1 cellular context compared by ENCODE assay signal in genomic region chr2:10300997-10301945, GRCh38.
TF ChIP-seq lines count a peak whose summit lies in the region.

No MANE protein-coding gene starts in this region.

TF ChIP-seq in HepG2, 621 proteins besides CTCF, POLR2A, EP300 and RAD21 (continues in another document):
- TF ChIP-seq ETV6 (CRISPR knock-in tag; conservative IDR thresholded peaks at IDR 0.05): 0 out of 2 replicates have a peak, but pooled peaks have one; percentile 17
- peak; percentile 94 for TF ChIP-seq ZC3H13 (CRISPR knock-in tag; IDR thresholded peaks at IDR 0.05)
- TF ChIP-seq ZNF292 (CRISPR knock-in tag; IDR thresholded peaks at IDR 0.05; ENCODE audit: borderline replicate concordance, low read depth): peak; percentile 94
- TF ChIP-seq SP5 (CRISPR knock-in tag; IDR thresholded peaks at IDR 0.05; ENCODE audit: borderline replicate concordance, low read depth): peak; percentile 70
- TF ChIP-seq IRF9 (CRISPR knock-in tag; IDR thresholded peaks at IDR 0.05; ENCODE audit: borderline replicate concordance): no peak; the same call in 1 of the 2 replicates
- TF ChIP-seq, protein P1, sequence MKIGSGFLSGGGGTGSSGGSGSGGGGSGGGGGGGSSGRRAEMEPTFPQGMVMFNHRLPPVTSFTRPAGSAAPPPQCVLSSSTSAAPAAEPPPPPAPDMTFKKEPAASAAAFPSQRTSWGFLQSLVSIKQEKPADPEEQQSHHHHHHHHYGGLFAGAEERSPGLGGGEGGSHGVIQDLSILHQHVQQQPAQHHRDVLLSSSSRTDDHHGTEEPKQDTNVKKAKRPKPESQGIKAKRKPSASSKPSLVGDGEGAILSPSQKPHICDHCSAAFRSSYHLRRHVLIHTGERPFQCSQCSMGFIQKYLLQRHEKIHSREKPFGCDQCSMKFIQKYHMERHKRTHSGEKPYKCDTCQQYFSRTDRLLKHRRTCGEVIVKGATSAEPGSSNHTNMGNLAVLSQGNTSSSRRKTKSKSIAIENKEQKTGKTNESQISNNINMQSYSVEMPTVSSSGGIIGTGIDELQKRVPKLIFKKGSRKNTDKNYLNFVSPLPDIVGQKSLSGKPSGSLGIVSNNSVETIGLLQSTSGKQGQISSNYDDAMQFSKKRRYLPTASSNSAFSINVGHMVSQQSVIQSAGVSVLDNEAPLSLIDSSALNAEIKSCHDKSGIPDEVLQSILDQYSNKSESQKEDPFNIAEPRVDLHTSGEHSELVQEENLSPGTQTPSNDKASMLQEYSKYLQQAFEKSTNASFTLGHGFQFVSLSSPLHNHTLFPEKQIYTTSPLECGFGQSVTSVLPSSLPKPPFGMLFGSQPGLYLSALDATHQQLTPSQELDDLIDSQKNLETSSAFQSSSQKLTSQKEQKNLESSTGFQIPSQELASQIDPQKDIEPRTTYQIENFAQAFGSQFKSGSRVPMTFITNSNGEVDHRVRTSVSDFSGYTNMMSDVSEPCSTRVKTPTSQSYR (CRISPR knock-in tag; IDR thresholded peaks at IDR 0.05; ENCODE audit: borderline replicate concordance): 0 out of 2 replicates have a peak, but pooled peaks have one; percentile 26
- TF ChIP-seq IKZF1 (IDR thresholded peaks at IDR 0.05): no peak
- TF ChIP-seq HMGA1 (CRISPR knock-in tag; conservative IDR thresholded peaks at IDR 0.05): no peak
- peak; percentile 72 for TF ChIP-seq ZNF121 (CRISPR knock-in tag; IDR thresholded peaks at IDR 0.05)
- TF ChIP-seq ELF3 (CRISPR knock-in tag; IDR thresholded peaks at IDR 0.05): peak; percentile 78; the same call in 1 of the 2 replicates
- TF ChIP-seq, protein P2, sequence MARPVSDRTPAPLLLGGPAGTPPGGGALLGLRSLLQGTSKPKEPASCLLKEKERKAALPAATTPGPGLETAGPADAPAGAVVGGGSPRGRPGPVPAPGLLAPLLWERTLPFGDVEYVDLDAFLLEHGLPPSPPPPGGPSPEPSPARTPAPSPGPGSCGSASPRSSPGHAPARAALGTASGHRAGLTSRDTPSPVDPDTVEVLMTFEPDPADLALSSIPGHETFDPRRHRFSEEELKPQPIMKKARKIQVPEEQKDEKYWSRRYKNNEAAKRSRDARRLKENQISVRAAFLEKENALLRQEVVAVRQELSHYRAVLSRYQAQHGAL (CRISPR knock-in tag; IDR thresholded peaks at IDR 0.05; ENCODE audit: not compliant biosample characterization): no peak
- no peak for TF ChIP-seq ZNF354B (CRISPR knock-in tag; IDR thresholded peaks at IDR 0.05)
- TF ChIP-seq ARNT2 (CRISPR knock-in tag; IDR thresholded peaks at IDR 0.05; ENCODE audit: low read depth): peak; percentile 84; the same call in 1 of the 2 replicates
- TF ChIP-seq, protein P3, sequence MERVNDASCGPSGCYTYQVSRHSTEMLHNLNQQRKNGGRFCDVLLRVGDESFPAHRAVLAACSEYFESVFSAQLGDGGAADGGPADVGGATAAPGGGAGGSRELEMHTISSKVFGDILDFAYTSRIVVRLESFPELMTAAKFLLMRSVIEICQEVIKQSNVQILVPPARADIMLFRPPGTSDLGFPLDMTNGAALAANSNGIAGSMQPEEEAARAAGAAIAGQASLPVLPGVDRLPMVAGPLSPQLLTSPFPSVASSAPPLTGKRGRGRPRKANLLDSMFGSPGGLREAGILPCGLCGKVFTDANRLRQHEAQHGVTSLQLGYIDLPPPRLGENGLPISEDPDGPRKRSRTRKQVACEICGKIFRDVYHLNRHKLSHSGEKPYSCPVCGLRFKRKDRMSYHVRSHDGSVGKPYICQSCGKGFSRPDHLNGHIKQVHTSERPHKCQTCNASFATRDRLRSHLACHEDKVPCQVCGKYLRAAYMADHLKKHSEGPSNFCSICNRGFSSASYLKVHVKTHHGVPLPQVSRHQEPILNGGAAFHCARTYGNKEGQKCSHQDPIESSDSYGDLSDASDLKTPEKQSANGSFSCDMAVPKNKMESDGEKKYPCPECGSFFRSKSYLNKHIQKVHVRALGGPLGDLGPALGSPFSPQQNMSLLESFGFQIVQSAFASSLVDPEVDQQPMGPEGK (CRISPR knock-in tag; IDR thresholded peaks at IDR 0.05): peak; percentile 90
- TF ChIP-seq HMG20A (CRISPR knock-in tag; IDR thresholded peaks at IDR 0.05; ENCODE audit: borderline replicate concordance): peak; percentile 74
- TF ChIP-seq, protein P4, sequence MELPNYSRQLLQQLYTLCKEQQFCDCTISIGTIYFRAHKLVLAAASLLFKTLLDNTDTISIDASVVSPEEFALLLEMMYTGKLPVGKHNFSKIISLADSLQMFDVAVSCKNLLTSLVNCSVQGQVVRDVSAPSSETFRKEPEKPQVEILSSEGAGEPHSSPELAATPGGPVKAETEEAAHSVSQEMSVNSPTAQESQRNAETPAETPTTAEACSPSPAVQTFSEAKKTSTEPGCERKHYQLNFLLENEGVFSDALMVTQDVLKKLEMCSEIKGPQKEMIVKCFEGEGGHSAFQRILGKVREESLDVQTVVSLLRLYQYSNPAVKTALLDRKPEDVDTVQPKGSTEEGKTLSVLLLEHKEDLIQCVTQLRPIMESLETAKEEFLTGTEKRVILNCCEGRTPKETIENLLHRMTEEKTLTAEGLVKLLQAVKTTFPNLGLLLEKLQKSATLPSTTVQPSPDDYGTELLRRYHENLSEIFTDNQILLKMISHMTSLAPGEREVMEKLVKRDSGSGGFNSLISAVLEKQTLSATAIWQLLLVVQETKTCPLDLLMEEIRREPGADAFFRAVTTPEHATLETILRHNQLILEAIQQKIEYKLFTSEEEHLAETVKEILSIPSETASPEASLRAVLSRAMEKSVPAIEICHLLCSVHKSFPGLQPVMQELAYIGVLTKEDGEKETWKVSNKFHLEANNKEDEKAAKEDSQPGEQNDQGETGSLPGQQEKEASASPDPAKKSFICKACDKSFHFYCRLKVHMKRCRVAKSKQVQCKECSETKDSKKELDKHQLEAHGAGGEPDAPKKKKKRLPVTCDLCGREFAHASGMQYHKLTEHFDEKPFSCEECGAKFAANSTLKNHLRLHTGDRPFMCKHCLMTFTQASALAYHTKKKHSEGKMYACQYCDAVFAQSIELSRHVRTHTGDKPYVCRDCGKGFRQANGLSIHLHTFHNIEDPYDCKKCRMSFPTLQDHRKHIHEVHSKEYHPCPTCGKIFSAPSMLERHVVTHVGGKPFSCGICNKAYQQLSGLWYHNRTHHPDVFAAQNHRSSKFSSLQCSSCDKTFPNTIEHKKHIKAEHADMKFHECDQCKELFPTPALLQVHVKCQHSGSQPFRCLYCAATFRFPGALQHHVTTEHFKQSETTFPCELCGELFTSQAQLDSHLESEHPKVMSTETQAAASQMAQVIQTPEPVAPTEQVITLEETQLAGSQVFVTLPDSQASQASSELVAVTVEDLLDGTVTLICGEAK (IDR thresholded peaks at IDR 0.05): no peak
- TF ChIP-seq, protein P4 (CRISPR knock-in tag; IDR thresholded peaks at IDR 0.05): peak; percentile 7; the same call in 1 of the 2 replicates
- peak; percentile 36; the same call in 1 of the 2 replicates for TF ChIP-seq ZBTB3 (CRISPR knock-in tag; IDR thresholded peaks at IDR 0.05; ENCODE audit: borderline replicate concordance, low read depth)
- TF ChIP-seq BCL6 (CRISPR knock-in tag; IDR thresholded peaks at IDR 0.05): peak; percentile 38; the same call in 1 of the 2 replicates
- TF ChIP-seq, protein P5, sequence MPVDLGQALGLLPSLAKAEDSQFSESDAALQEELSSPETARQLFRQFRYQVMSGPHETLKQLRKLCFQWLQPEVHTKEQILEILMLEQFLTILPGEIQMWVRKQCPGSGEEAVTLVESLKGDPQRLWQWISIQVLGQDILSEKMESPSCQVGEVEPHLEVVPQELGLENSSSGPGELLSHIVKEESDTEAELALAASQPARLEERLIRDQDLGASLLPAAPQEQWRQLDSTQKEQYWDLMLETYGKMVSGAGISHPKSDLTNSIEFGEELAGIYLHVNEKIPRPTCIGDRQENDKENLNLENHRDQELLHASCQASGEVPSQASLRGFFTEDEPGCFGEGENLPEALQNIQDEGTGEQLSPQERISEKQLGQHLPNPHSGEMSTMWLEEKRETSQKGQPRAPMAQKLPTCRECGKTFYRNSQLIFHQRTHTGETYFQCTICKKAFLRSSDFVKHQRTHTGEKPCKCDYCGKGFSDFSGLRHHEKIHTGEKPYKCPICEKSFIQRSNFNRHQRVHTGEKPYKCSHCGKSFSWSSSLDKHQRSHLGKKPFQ (CRISPR knock-in tag; IDR thresholded peaks at IDR 0.05; ENCODE audit: insufficient replicate concordance): peak; percentile 79
- TF ChIP-seq HDAC2 (CRISPR knock-in tag; IDR thresholded peaks at IDR 0.05): peak; percentile 82
- peak; percentile 84 for TF ChIP-seq HIVEP1 (CRISPR knock-in tag; IDR thresholded peaks at IDR 0.05)
- no peak for TF ChIP-seq NFRKB (IDR thresholded peaks at IDR 0.05)
- TF ChIP-seq, protein P6, sequence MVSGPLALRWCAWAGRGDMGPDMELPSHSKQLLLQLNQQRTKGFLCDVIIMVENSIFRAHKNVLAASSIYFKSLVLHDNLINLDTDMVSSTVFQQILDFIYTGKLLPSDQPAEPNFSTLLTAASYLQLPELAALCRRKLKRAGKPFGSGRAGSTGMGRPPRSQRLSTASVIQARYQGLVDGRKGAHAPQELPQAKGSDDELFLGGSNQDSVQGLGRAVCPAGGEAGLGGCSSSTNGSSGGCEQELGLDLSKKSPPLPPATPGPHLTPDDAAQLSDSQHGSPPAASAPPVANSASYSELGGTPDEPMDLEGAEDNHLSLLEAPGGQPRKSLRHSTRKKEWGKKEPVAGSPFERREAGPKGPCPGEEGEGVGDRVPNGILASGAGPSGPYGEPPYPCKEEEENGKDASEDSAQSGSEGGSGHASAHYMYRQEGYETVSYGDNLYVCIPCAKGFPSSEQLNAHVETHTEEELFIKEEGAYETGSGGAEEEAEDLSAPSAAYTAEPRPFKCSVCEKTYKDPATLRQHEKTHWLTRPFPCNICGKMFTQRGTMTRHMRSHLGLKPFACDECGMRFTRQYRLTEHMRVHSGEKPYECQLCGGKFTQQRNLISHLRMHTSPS (CRISPR knock-in tag; IDR thresholded peaks at IDR 0.05; ENCODE audit: low read depth): peak; percentile 90
- no peak for TF ChIP-seq KDM2A (CRISPR knock-in tag; IDR thresholded peaks at IDR 0.05; ENCODE audit: borderline replicate concordance, low read depth)
- no peak for TF ChIP-seq ARNT (IDR thresholded peaks at IDR 0.05)
- no peak for TF ChIP-seq SRY (CRISPR knock-in tag; IDR thresholded peaks at IDR 0.05)
- TF ChIP-seq, protein P7, sequence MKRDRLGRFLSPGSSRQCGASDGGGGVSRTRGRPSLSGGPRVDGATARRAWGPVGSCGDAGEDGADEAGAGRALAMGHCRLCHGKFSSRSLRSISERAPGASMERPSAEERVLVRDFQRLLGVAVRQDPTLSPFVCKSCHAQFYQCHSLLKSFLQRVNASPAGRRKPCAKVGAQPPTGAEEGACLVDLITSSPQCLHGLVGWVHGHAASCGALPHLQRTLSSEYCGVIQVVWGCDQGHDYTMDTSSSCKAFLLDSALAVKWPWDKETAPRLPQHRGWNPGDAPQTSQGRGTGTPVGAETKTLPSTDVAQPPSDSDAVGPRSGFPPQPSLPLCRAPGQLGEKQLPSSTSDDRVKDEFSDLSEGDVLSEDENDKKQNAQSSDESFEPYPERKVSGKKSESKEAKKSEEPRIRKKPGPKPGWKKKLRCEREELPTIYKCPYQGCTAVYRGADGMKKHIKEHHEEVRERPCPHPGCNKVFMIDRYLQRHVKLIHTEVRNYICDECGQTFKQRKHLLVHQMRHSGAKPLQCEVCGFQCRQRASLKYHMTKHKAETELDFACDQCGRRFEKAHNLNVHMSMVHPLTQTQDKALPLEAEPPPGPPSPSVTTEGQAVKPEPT (CRISPR knock-in tag; IDR thresholded peaks at IDR 0.05; ENCODE audit: low read depth): peak; percentile 77; the same call in 1 of the 2 replicates
- TF ChIP-seq RNF219 (CRISPR knock-in tag; IDR thresholded peaks at IDR 0.05): no peak
- peak; percentile 68; the same call in 1 of the 2 replicates for TF ChIP-seq ZNF776 (CRISPR knock-in tag; IDR thresholded peaks at IDR 0.05)
- TF ChIP-seq ZNF780A (CRISPR knock-in tag; IDR thresholded peaks at IDR 0.05): peak; percentile 82; the same call in 1 of the 2 replicates
- TF ChIP-seq TRIM24 (CRISPR knock-in tag; IDR thresholded peaks at IDR 0.05): no peak
